In genomic region chr19:46718934-46719551, GRCh38 we compare ENCODE assay signal across 9 cellular contexts. TPM values are rescaled to one million over a fixed set of nuclear protein-coding genes. Genes with fewer than 3 reads are reported as not detected.
DNase-seq lines count a peak whose midpoint lies in the region; ATAC-seq, FAIRE-seq and TF ChIP-seq lines count a peak whose summit lies in the region.
"Had no signal": no experiment of that assay in that cellular context is flagged by ENCODE, and none has a peak within 500 bp of the region (broad histone marks: within the 10 kb centered on the region; RNA-seq: fewer than 3 reads in every experiment).

No MANE protein-coding gene starts in this region.

- no peak overlapping the region for H3K9ac ChIP-seq in astrocyte (ENCODE audit: low read length)

- no peak for TF ChIP-seq CTCF in astrocyte (IDR thresholded peaks at IDR 0.05; ENCODE audit: insufficient read depth, low read depth, low read length)

- H3K9me3 Mint-ChIP-seq in activated T-cell treated with anti-CD3 and anti-CD28 coated beads, Interleukin-2, amount 50 U/mL, for 24 hours = no peaks in the 10 kb centered on the region
- no peaks in the 10 kb centered on the region for H3K9me3 Mint-ChIP-seq in astrocyte (ENCODE audit: unreplicated experiment)
- no peaks in the 10 kb centered on the region for H3K9me3 Mint-ChIP-seq in stimulated activated naive CD8-positive, alpha-beta T cell treated with anti-CD3 and anti-CD28 coated beads, Interleukin-15, amount 100 ng/mL, for 72 hours

- no peaks in the 10 kb centered on the region for H3K27me3 ChIP-seq in astrocyte (ENCODE audit: insufficient read depth, low read length)

- H3K27ac Mint-ChIP-seq in activated T-cell treated with anti-CD3 and anti-CD28 coated beads, Interleukin-2, amount 50 U/mL, for 24 hours = peak overlapping the region; percentile 94
- H3K27ac Mint-ChIP-seq in astrocyte (ENCODE audit: unreplicated experiment) = no peak overlapping the region
- H3K27ac Mint-ChIP-seq in stimulated activated naive CD8-positive, alpha-beta T cell treated with anti-CD3 and anti-CD28 coated beads, Interleukin-15, amount 100 ng/mL, for 72 hours = no peak overlapping the region

- H3K36me3 ChIP-seq in astrocyte (ENCODE audit: insufficient read depth, low read length) = peaks cover 11% of the 10 kb centered on the region

- H3K27ac ChIP-seq in astrocyte (ENCODE audit: low read depth, low read length) = no peak overlapping the region

- peaks cover 32% of the 10 kb centered on the region for H3K79me2 ChIP-seq in astrocyte (ENCODE audit: insufficient read depth, low read length)

- H3K4me2 ChIP-seq in astrocyte (ENCODE audit: low read length) = no peak overlapping the region

- FAIRE-seq in astrocyte (lab: Jason Lieb, UNC) = no peak

- peaks cover 32% of the 10 kb centered on the region for H3K4me1 ChIP-seq in astrocyte (ENCODE audit: insufficient read depth, low read length)

- H3K27me3 Mint-ChIP-seq in activated T-cell treated with anti-CD3 and anti-CD28 coated beads, Interleukin-2, amount 50 U/mL, for 24 hours = no peaks in the 10 kb centered on the region
- H3K27me3 Mint-ChIP-seq in astrocyte (ENCODE audit: low read depth, unreplicated experiment) = no peaks in the 10 kb centered on the region
- no peaks in the 10 kb centered on the region for H3K27me3 Mint-ChIP-seq in stimulated activated naive CD8-positive, alpha-beta T cell treated with anti-CD3 and anti-CD28 coated beads, Interleukin-15, amount 100 ng/mL, for 72 hours

- H3K36me3 Mint-ChIP-seq in activated T-cell treated with anti-CD3 and anti-CD28 coated beads, Interleukin-2, amount 50 U/mL, for 24 hours (ENCODE audit: low read depth) = peaks cover 78% of the 10 kb centered on the region
- peaks cover 8% of the 10 kb centered on the region for H3K36me3 Mint-ChIP-seq in astrocyte (ENCODE audit: low read depth, unreplicated experiment)

- H3K9me3 ChIP-seq in astrocyte (ENCODE audit: insufficient read depth, low read depth, low read length) = no peaks in the 10 kb centered on the region

- no peak overlapping the region for H3K4me3 ChIP-seq in astrocyte (ENCODE audit: insufficient read depth, low read depth, low read length)

- peaks cover 31% of the 10 kb centered on the region for H4K20me1 ChIP-seq in astrocyte (ENCODE audit: insufficient read depth, low read length)

- no peak for DNase-seq in activated T-cell treated with anti-CD3 and anti-CD28 coated beads, Interleukin-2, amount 50 U/mL, for 24 hours
- no peak for DNase-seq in activated T-cell treated with anti-CD3 and anti-CD28 coated beads, Interleukin-2, amount 50 U/mL, for 1 hour
- DNase-seq in astrocyte (ENCODE audit: low read depth) = no peak
- DNase-seq in stimulated activated naive CD8-positive, alpha-beta T cell treated with anti-CD3 and anti-CD28 coated beads, Interleukin-15, amount 100 ng/mL, for 72 hours = no peak
- DNase-seq in putamen (ENCODE audit: low spot score) = no peak
- DNase-seq in GOT3 (lab: John Stamatoyannopoulos, UW) = no peak
- DNase-seq: foreskin melanocyte had no signal

- H3K4me3 Mint-ChIP-seq in activated T-cell treated with anti-CD3 and anti-CD28 coated beads, Interleukin-2, amount 50 U/mL, for 24 hours = no peak overlapping the region
- peak overlapping the region; percentile 28 for H3K4me3 Mint-ChIP-seq in astrocyte (ENCODE audit: unreplicated experiment)
- H3K4me3 Mint-ChIP-seq in stimulated activated naive CD8-positive, alpha-beta T cell treated with anti-CD3 and anti-CD28 coated beads, Interleukin-15, amount 100 ng/mL, for 72 hours = peak overlapping the region; percentile 95 to 98

- ATAC-seq in HG02885 (IDR thresholded peaks at IDR 0.05; ENCODE audit: poor library complexity, unreplicated experiment) (peak; percentile 29), GM21515 (IDR thresholded peaks at IDR 0.05; ENCODE audit: unreplicated experiment) (no peak)
- ATAC-seq in stimulated activated naive CD8-positive, alpha-beta T cell treated with anti-CD3 and anti-CD28 coated beads, Interleukin-15, amount 100 ng/mL, for 72 hours = no peak

- no peak overlapping the region for H2AFZ ChIP-seq in astrocyte (ENCODE audit: low read depth, low read length)

- peaks cover 39% of the 10 kb centered on the region for H3K4me1 Mint-ChIP-seq in activated T-cell treated with anti-CD3 and anti-CD28 coated beads, Interleukin-2, amount 50 U/mL, for 24 hours (ENCODE audit: low read depth)
- H3K4me1 Mint-ChIP-seq in astrocyte (ENCODE audit: low read depth, unreplicated experiment) = peaks cover 10% of the 10 kb centered on the region
- H3K4me1 Mint-ChIP-seq in stimulated activated naive CD8-positive, alpha-beta T cell treated with anti-CD3 and anti-CD28 coated beads, Interleukin-15, amount 100 ng/mL, for 72 hours = peaks cover 81% of the 10 kb centered on the region

RNA-seq across cellular contexts. Expression of gene PRKD2, which starts 2.1 kb away (rescaled TPM):
- 45.8 and 54.6 TPM in 2 replicates for total RNA-seq in astrocyte

RNA-seq across cellular contexts. Expression of gene FKRP, which starts 26.8 kb away (rescaled TPM):
- 25.1 and 28.1 TPM in 2 replicates for total RNA-seq in astrocyte

RNA-seq across cellular contexts. Expression of gene STRN4, which starts 27.2 kb away (rescaled TPM):
- 75.0 and 80.8 TPM in 2 replicates for total RNA-seq in astrocyte

RNA-seq across cellular contexts. Expression of gene DACT3, which starts 58.1 kb away (rescaled TPM):
- total RNA-seq in astrocyte = 19.8 and 27.7 TPM in 2 replicates
